In the genomic region with DNA sequence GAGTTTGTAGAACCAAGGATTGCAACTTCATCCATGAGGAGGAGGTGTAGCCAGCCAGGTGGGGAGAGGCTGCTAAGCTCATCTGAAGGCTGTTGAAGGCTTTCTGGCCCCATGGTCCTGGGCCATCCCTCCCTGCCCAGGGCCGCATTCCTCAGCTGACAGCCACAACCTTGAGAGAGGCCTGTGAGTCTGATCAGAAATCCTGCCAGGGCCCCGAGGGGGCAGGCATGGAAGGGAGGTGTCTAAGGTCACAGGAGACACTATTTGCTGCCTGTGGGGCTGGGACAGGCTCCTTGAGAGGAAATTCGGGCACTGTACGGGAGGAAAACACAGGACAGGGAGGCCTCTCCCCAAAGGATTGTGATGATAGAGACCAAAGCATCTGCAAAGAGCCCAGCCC, we compare ENCODE assay signal across 26 cellular contexts.
"Had no signal": no experiment of that assay in that cellular context is flagged by ENCODE, and none has a peak within 500 bp of the region (broad histone marks: within the 10 kb centered on the region; RNA-seq: fewer than 3 reads in every experiment).

No MANE protein-coding gene starts in this region.

- H3K4me3 ChIP-seq: breast epithelium, esophagus squamous epithelium, heart right ventricle, neural progenitor cell, suprapubic skin, tibial artery had no signal

- H3K4me3 Mint-ChIP-seq: activated B cell treated with CpG ODN at 0.5 μM for 24 hours; activated naive CD4-positive, alpha-beta T cell treated with anti-CD3 and anti-CD28 coated beads, Interleukin-2, amount 50 U/mL, for 24 hours; activated naive CD8-positive, alpha-beta T cell treated with anti-CD3 and anti-CD28 coated beads, Interleukin-2, amount 50 U/mL, for 24 hours; mesothelial cell of epicardium; naive thymus-derived CD4-positive, alpha-beta T cell; neural progenitor cell; T-helper 2 cell treated with Interferon-gamma antibody and Interleukin-4, amounts not matched to agents 5 μg/mL and 100 μg/mL, for 36 hours had no signal

- H3K4me2 ChIP-seq: neural progenitor cell had no signal

- H3K4me1 ChIP-seq: breast epithelium, esophagus squamous epithelium, heart right ventricle, neural progenitor cell, suprapubic skin, tibial artery had no signal

- H3K27me3 Mint-ChIP-seq: activated naive CD4-positive, alpha-beta T cell treated with anti-CD3 and anti-CD28 coated beads, Interleukin-2, amount 50 U/mL, for 24 hours; activated naive CD8-positive, alpha-beta T cell treated with anti-CD3 and anti-CD28 coated beads, Interleukin-2, amount 50 U/mL, for 24 hours had no signal

- H3K36me3 ChIP-seq: breast epithelium, esophagus squamous epithelium, heart right ventricle, neural progenitor cell, suprapubic skin, tibial artery had no signal

- H3K27ac Mint-ChIP-seq: activated B cell treated with CpG ODN at 0.5 μM for 24 hours; activated naive CD4-positive, alpha-beta T cell treated with anti-CD3 and anti-CD28 coated beads, Interleukin-2, amount 50 U/mL, for 24 hours; activated naive CD8-positive, alpha-beta T cell treated with anti-CD3 and anti-CD28 coated beads, Interleukin-2, amount 50 U/mL, for 24 hours; activated T-helper 2 cell treated with anti-CD3 and anti-CD28 coated beads, Interferon-gamma antibody, Interleukin-2, Interleukin-4, amounts not matched to agents 10 μg/mL and 5 μg/mL and 100 μg/mL, durations not matched to agents 14 hours and 24 hours and 36 hours; mesothelial cell of epicardium; neural progenitor cell; T-helper 2 cell treated with Interferon-gamma antibody and Interleukin-4, amounts not matched to agents 5 μg/mL and 100 μg/mL, for 36 hours had no signal

- H2AFZ ChIP-seq: neural progenitor cell had no signal

- DNase-seq: activated B cell treated with CpG ODN at 0.5 μM for 24 hours; activated CD4-positive, alpha-beta T cell treated with anti-CD3 and anti-CD28 coated beads, Interleukin-2, amount 50 U/mL, for 4 hours; activated naive CD8-positive, alpha-beta T cell treated with anti-CD3 and anti-CD28 coated beads, Interleukin-2, amount 50 U/mL, for 24 hours; activated T-cell treated with anti-CD3 and anti-CD28 coated beads, Interleukin-2, amount 50 U/mL, for 48 hours; central memory CD4-positive, alpha-beta T cell; esophagus squamous epithelium; foreskin melanocyte; heart right ventricle; kidney glomerular epithelial cell; left ventricle myocardium superior; mammary epithelial cell; naive thymus-derived CD4-positive, alpha-beta T cell; right cardiac atrium; stimulated activated CD4-positive, alpha-beta T cell treated with anti-CD3 and anti-CD28 coated beads, Interleukin-15, amount 100 ng/mL, for 24 hours; stimulated activated CD4-positive, alpha-beta T cell treated with anti-CD3 and anti-CD28 coated beads, Interleukin-2, amount 100 ng/mL, for 24 hours; stimulated activated naive CD4-positive, alpha-beta T cell; T-helper 1 cell had no signal

- H3K4me1 Mint-ChIP-seq: mesothelial cell of epicardium, neural progenitor cell had no signal

- ATAC-seq: activated naive CD8-positive, alpha-beta T cell treated with anti-CD3 and anti-CD28 coated beads, Interleukin-2, amount 50 U/mL, for 24 hours; heart right ventricle; left ventricle myocardium superior; naive thymus-derived CD4-positive, alpha-beta T cell; right cardiac atrium had no signal

- H3K9me3 Mint-ChIP-seq: activated naive CD4-positive, alpha-beta T cell treated with anti-CD3 and anti-CD28 coated beads, Interleukin-2, amount 50 U/mL, for 24 hours; activated naive CD8-positive, alpha-beta T cell treated with anti-CD3 and anti-CD28 coated beads, Interleukin-2, amount 50 U/mL, for 24 hours; activated T-helper 2 cell treated with anti-CD3 and anti-CD28 coated beads, Interferon-gamma antibody, Interleukin-2, Interleukin-4, amounts not matched to agents 10 μg/mL and 5 μg/mL and 100 μg/mL, durations not matched to agents 14 hours and 24 hours and 36 hours; mesothelial cell of epicardium; naive thymus-derived CD4-positive, alpha-beta T cell; neural progenitor cell; T-helper 2 cell treated with Interferon-gamma antibody and Interleukin-4, amounts not matched to agents 5 μg/mL and 100 μg/mL, for 36 hours had no signal

- H3K9ac ChIP-seq: neural progenitor cell had no signal

- H3K27ac ChIP-seq: breast epithelium, epithelial cell of prostate, esophagus squamous epithelium, heart right ventricle, neural progenitor cell, suprapubic skin, tibial artery had no signal

- H3K9me3 ChIP-seq: breast epithelium, esophagus squamous epithelium, heart right ventricle, suprapubic skin, tibial artery had no signal

- H3K36me3 Mint-ChIP-seq: activated naive CD4-positive, alpha-beta T cell treated with anti-CD3 and anti-CD28 coated beads, Interleukin-2, amount 50 U/mL, for 24 hours; mesothelial cell of epicardium; naive thymus-derived CD4-positive, alpha-beta T cell; neural progenitor cell had no signal
